ENCODE assay signal across 8 cellular contexts in genomic region chr1:109397451-109398342, GRCh38. TPM values are rescaled to one million over a fixed set of nuclear protein-coding genes. Genes with fewer than 3 reads are reported as not detected.
DNase-seq lines count a peak whose midpoint lies in the region; ATAC-seq and TF ChIP-seq lines count a peak whose summit lies in the region.

Gene SORT1 (minus strand): TSS chr1:109397918. CDS start chr1:109397892, 26 bp downstream.

- TF ChIP-seq POLR2A in transverse colon (IDR thresholded peaks at IDR 0.05) = peak; percentile 14

- TF ChIP-seq CTCF in transverse colon (IDR thresholded peaks at IDR 0.05) = no peak

- in situ Hi-C loops in transverse colon (cut with MboI; ENCODE audit: low pct_ligation_motif_present in 1 of 4, low pct_unique_long_range_greater_than_20kb in 1 of 4, low sequenced_read_pairs in 3 of 4) = no loop called here

- intact Hi-C loops in left cardiac atrium (cut with DNase I) = loop anchor here (2.0 to 5.0 kb wide), 3 partner anchors 35 to 135 kb away; no protein-coding TSS in a partner anchor
- intact Hi-C loops in transverse colon (cut with DNase I; ENCODE audit: low total_unique reads) = loop anchor here (5.0 kb wide), 1 partner anchor 115 kb away; the partner anchor contains the start of gene PSRC1

- H3K4me3 ChIP-seq in transverse colon = peak within 1 kb of the TSS; percentile 29 to 82 (median 74)

- peak within 1 kb of the TSS; percentile 98 for H3K27ac ChIP-seq in angular gyrus (ENCODE audit: low read depth, low read length)
- H3K27ac ChIP-seq in transverse colon = peak within 1 kb of the TSS; percentile 85 to 89 (median 86)

- TF ChIP-seq EP300 in transverse colon (IDR thresholded peaks at IDR 0.05; ENCODE audit: low read depth) = no peak

- 1% methylated on average over 23 of the region's 121 CpGs; no CpG with 5 or more reads in 1 of the 2 donors for WGBS in transverse colon (ENCODE audit: low coverage in 1 of 2), 2 donors

- H3K9me3 ChIP-seq in ES-I3 (ENCODE audit: control insufficient read depth, insufficient read depth, low read length) (no peaks in the 10 kb centered on the region), transverse colon (no peaks in the 10 kb centered on the region)

- H3K36me3 ChIP-seq in ES-I3 (ENCODE audit: insufficient read depth, low read length) (no peaks in the 10 kb centered on the region), transverse colon (peaks cover 0 to 5% (median 2%) of the 10 kb centered on the region in 4 donors)

- peaks cover 6% of the 10 kb centered on the region for H3K4me1 ChIP-seq in ES-I3 (ENCODE audit: insufficient read depth, low read length)
- peaks cover 18 to 55% (median 44%) of the 10 kb centered on the region in 4 donors for H3K4me1 ChIP-seq in transverse colon

- DNase-seq in NCI-H1436 treated with DMSO at 0.1 percent for 48 hours (lab: John Stamatoyannopoulos, UW) (peak; percentile 80), T-helper 2 cell (peak; percentile 20 to 69 (median 30)), left cardiac atrium (peak; percentile 89), pons (ENCODE audit: low spot score) (peak; percentile 98), transverse colon (peak; percentile 85)

- H3K9ac ChIP-seq in ES-I3 (ENCODE audit: low read depth, low read length) = peak within 1 kb of the TSS; percentile 77

- ATAC-seq in HG02588 (IDR thresholded peaks at IDR 0.05; ENCODE audit: unreplicated experiment) = peak; percentile 83
- peak; percentile 92 to 96 for ATAC-seq in left cardiac atrium

- no peaks in the 10 kb centered on the region for H3K27me3 ChIP-seq in transverse colon

RNA-seq across cellular contexts. Expression of gene SORT1, which starts in this region (rescaled TPM):
- total RNA-seq in left cardiac atrium (100 to 1,000 TPM; 139 to 157 TPM), transverse colon (10 to 100 TPM; 53.5 to 79.3 (median 66.2) TPM)

Comparison
In these comparisons a context has a peak if more than half of its experiments do, and no peak if none do; other contexts are left out.
1. Peak in every context shown above with its lines: DNase-seq, ATAC-seq, H3K4me3 ChIP-seq and H3K27ac ChIP-seq.
2. DNase-seq: peak in every context shown above with its lines; median percentile 98 in pons; 89 in left cardiac atrium; 85 in transverse colon; 80 in NCI-H1436 treated with DMSO at 0.1 percent for 48 hours; 30 in T-helper 2 cell.